ENCODE assay signal across 10 cellular contexts in the genomic region with DNA sequence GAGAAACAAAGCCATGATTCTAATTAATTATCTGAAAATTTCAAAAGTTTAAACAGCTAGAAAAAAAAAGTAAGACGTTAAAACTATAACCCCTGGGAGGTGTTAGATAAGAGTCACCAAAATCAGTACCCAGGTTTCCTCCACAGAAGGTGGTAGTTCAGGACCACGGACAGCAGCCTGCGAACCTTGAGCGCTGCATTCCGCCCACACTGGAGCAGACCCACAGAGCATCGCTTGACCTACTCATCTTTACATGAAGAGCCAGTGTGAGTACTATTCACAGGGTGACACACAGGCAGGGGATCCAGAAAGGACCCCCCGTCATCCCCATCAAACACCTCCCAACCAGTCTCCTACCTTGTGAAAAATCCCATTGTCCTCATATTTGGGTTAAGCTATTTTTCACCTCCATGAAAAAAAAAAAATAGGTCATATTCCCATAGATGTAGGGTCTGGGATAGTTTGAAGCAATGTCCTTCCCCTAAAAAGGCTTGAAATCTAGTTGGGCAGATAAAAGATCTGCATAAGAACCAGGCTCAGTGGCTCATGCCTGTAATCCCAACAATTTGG. TPM values are rescaled to one million over a fixed set of nuclear protein-coding genes. Genes with fewer than 3 reads are reported as not detected.
DNase-seq lines count a peak whose midpoint lies in the region; ATAC-seq and TF ChIP-seq lines count a peak whose summit lies in the region.
"Had no signal": no experiment of that assay in that cellular context is flagged by ENCODE, and none has a peak within 500 bp of the region (broad histone marks: within the 10 kb centered on the region; RNA-seq: fewer than 3 reads in every experiment).

No MANE protein-coding gene starts in this region.

- H3K79me2 ChIP-seq in DND-41 (ENCODE audit: insufficient read depth, low read length), result no peaks in the 10 kb centered on the region
- H3K79me2 ChIP-seq in MM.1S (ENCODE audit: low read length), result no peaks in the 10 kb centered on the region

- ATAC-seq in DND-41 (ENCODE audit: insufficient read depth, low read depth), result peak; percentile 78
- ATAC-seq in GM21447 (IDR thresholded peaks at IDR 0.05; ENCODE audit: unreplicated experiment), result no peak
- no peak for ATAC-seq in HG03460 (IDR thresholded peaks at IDR 0.05; ENCODE audit: unreplicated experiment)

- H4K20me1 ChIP-seq in DND-41 (ENCODE audit: insufficient read depth, low read length) (peaks cover 7% of the 10 kb centered on the region; the same call in 1 of the 2 replicates), MM.1S (ENCODE audit: insufficient read depth, low read length) (no peaks in the 10 kb centered on the region)

- peak; percentile 61 for DNase-seq in DND-41
- DNase-seq in MM.1S, result peak; percentile 25
- DNase-seq in activated naive CD4-positive, alpha-beta T cell treated with anti-CD3 and anti-CD28 coated beads, Interleukin-2, amount 10 ng/mL, durations not matched to agents 7 days and 5 days, result peak; percentile 74
- peak; percentile 45 for DNase-seq in myocyte (ENCODE audit: low read depth)
- no peak for DNase-seq in NCI-H748 (lab: John Stamatoyannopoulos, UW; ENCODE audit: unreplicated experiment)
- no peak for DNase-seq in NCI-H345 treated with DMSO at 0.1 percent for 48 hours (lab: John Stamatoyannopoulos, UW; ENCODE audit: unreplicated experiment)
- DNase-seq: SIG-M5 had no signal

- no peak overlapping the region for H3K27ac ChIP-seq in DND-41 (ENCODE audit: low read length)
- H3K27ac ChIP-seq in MM.1S (ENCODE audit: low read length), result no peak overlapping the region

- no peaks in the 10 kb centered on the region for H3K36me3 ChIP-seq in DND-41 (ENCODE audit: insufficient read depth, low read length)
- no peaks in the 10 kb centered on the region for H3K36me3 ChIP-seq in MM.1S (replicated peaks; ENCODE audit: insufficient read depth, low read length)

- H3K27ac Mint-ChIP-seq in activated naive CD4-positive, alpha-beta T cell treated with anti-CD3 and anti-CD28 coated beads, Interleukin-2, amount 10 ng/mL, durations not matched to agents 7 days and 5 days, result no peak overlapping the region

- no peaks in the 10 kb centered on the region for H3K27me3 Mint-ChIP-seq in activated naive CD4-positive, alpha-beta T cell treated with anti-CD3 and anti-CD28 coated beads, Interleukin-2, amount 10 ng/mL, durations not matched to agents 7 days and 5 days

- no peak overlapping the region for H3K4me3 Mint-ChIP-seq in activated naive CD4-positive, alpha-beta T cell treated with anti-CD3 and anti-CD28 coated beads, Interleukin-2, amount 10 ng/mL, durations not matched to agents 7 days and 5 days

- no peaks in the 10 kb centered on the region for H3K27me3 ChIP-seq in DND-41 (ENCODE audit: insufficient read depth, low read length, poor library complexity)
- no peaks in the 10 kb centered on the region for H3K27me3 ChIP-seq in MM.1S (replicated peaks; ENCODE audit: insufficient read depth, low read length)

- H3K4me2 ChIP-seq in DND-41 (ENCODE audit: insufficient read depth, low read length), result no peak overlapping the region
- H3K4me2 ChIP-seq in MM.1S (ENCODE audit: low read depth, low read length), result no peak overlapping the region

- H2AFZ ChIP-seq in DND-41 (ENCODE audit: low read depth, low read length), result no peak overlapping the region
- H2AFZ ChIP-seq in MM.1S (ENCODE audit: low read length), result no peak overlapping the region

- H3K4me3 ChIP-seq in DND-41 (ENCODE audit: low read depth in 1 of 2, low read length in 2 of 2), result no peak overlapping the region
- H3K4me3 ChIP-seq in MM.1S (ENCODE audit: low read length), result no peak overlapping the region

- no peaks in the 10 kb centered on the region for H3K9me2 ChIP-seq in MM.1S (replicated peaks; ENCODE audit: insufficient read depth, low read length)

- CTCF ChIA-PET in activated naive CD4-positive, alpha-beta T cell treated with anti-CD3 and anti-CD28 coated beads, Interleukin-2, amount 10 ng/mL, durations not matched to agents 7 days and 5 days (lab: Charles Lee), result interaction anchor here (1.0 kb wide), 1 partner anchor 218 kb away, joined by 3 read pairs; no protein-coding TSS in a partner anchor

- no peak overlapping the region for H3K9ac ChIP-seq in DND-41 (ENCODE audit: low read depth, low read length)
- H3K9ac ChIP-seq in MM.1S (ENCODE audit: low read length), result no peak overlapping the region

- H3K9me3 ChIP-seq in DND-41 (ENCODE audit: insufficient read depth, low read length, severe bottlenecking) (peaks cover 6% of the 10 kb centered on the region), MM.1S (replicated peaks; ENCODE audit: insufficient read depth, low read length) (no peaks in the 10 kb centered on the region)

- TF ChIP-seq CTCF in DND-41 (IDR thresholded peaks at IDR 0.05; ENCODE audit: borderline replicate concordance, extremely low read depth, low read length, poor library complexity, severe bottlenecking) (no peak), MM.1S (IDR thresholded peaks at IDR 0.05; ENCODE audit: low read length) (no peak)

- H3K9me3 Mint-ChIP-seq in activated naive CD4-positive, alpha-beta T cell treated with anti-CD3 and anti-CD28 coated beads, Interleukin-2, amount 10 ng/mL, durations not matched to agents 7 days and 5 days, result no peaks in the 10 kb centered on the region

- no peaks in the 10 kb centered on the region for H3K4me1 Mint-ChIP-seq in activated naive CD4-positive, alpha-beta T cell treated with anti-CD3 and anti-CD28 coated beads, Interleukin-2, amount 10 ng/mL, durations not matched to agents 7 days and 5 days

- H3K36me3 Mint-ChIP-seq in activated naive CD4-positive, alpha-beta T cell treated with anti-CD3 and anti-CD28 coated beads, Interleukin-2, amount 10 ng/mL, durations not matched to agents 7 days and 5 days, result no peaks in the 10 kb centered on the region

- H3K4me1 ChIP-seq in DND-41 (ENCODE audit: insufficient read depth, low read length) (no peaks in the 10 kb centered on the region), MM.1S (ENCODE audit: low read length) (no peaks in the 10 kb centered on the region)

- no peaks in the 10 kb centered on the region for H3F3A ChIP-seq in MM.1S (ENCODE audit: insufficient read depth, low read length)

RNA-seq across cellular contexts. Expression of gene CHGA, which starts 8.8 kb away (rescaled TPM):
- not detected in 2 replicates for total RNA-seq in myocyte
- not detected for polyA plus RNA-seq in myocyte (2012)
- total RNA-seq: mononuclear cell had no signal

Comparison
In these comparisons a context has a peak if more than half of its experiments do, and no peak if none do; other contexts are left out.
1. DNase-seq: peak in DND-41 (single experiment), MM.1S (single experiment), activated naive CD4-positive, alpha-beta T cell treated with anti-CD3 and anti-CD28 coated beads, Interleukin-2, amount 10 ng/mL, durations not matched to agents 7 days and 5 days (single experiment) and myocyte (single experiment); none in NCI-H748 (single experiment) and NCI-H345 treated with DMSO at 0.1 percent for 48 hours (single experiment).